1 cellular context compared by ENCODE assay signal in the genomic region with DNA sequence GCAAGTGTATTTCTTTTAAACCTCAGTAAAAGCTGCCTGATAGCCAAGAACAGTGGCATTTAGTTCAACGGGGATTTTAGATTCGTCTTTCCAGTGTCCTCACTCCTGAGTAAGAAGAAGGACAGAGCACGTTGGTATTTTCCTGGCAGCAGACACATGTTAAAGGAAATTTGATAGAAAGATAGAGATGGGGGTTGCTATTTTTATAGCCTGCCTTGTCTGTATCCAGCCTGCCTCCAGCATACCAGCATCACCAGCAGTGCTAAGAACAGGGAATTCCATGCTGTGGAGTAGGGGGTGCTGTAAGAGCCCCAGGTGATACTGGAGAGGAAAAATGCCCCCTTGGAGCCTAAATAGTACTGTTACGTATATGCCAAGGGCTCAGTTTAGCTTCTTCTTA.
TF ChIP-seq lines count a peak whose summit lies in the region.

No MANE protein-coding gene starts in this region.

TF ChIP-seq in HepG2, 621 proteins besides CTCF, POLR2A, EP300 and RAD21:
- TF ChIP-seq NFKBIZ (CRISPR knock-in tag; IDR thresholded peaks at IDR 0.05) (no peak), ARNTL (CRISPR knock-in tag; IDR thresholded peaks at IDR 0.05) (no peak), KMT2A (CRISPR knock-in tag; IDR thresholded peaks at IDR 0.05) (no peak), MAFF (IDR thresholded peaks at IDR 0.05; ENCODE audit: low read depth, low read length) (no peak), SRSF1 (optimal IDR thresholded peaks at IDR 0.05; ENCODE audit: low read depth, low read length) (no peak), ZSCAN12 (CRISPR knock-in tag; IDR thresholded peaks at IDR 0.05) (no peak), POLR2AphosphoS5 (IDR thresholded peaks at IDR 0.05; ENCODE audit: low read depth, low read length) (no peak), ZC3H13 (CRISPR knock-in tag; IDR thresholded peaks at IDR 0.05) (no peak), PTBP1 (IDR thresholded peaks at IDR 0.05; ENCODE audit: low read depth, low read length, poor library complexity, severe bottlenecking) (no peak)
- TF ChIP-seq, protein P1, sequence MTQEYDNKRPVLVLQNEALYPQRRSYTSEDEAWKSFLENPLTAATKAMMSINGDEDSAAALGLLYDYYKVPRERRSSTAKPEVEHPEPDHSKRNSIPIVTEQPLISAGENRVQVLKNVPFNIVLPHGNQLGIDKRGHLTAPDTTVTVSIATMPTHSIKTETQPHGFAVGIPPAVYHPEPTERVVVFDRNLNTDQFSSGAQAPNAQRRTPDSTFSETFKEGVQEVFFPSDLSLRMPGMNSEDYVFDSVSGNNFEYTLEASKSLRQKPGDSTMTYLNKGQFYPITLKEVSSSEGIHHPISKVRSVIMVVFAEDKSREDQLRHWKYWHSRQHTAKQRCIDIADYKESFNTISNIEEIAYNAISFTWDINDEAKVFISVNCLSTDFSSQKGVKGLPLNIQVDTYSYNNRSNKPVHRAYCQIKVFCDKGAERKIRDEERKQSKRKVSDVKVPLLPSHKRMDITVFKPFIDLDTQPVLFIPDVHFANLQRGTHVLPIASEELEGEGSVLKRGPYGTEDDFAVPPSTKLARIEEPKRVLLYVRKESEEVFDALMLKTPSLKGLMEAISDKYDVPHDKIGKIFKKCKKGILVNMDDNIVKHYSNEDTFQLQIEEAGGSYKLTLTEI (CRISPR knock-in tag; conservative IDR thresholded peaks at IDR 0.05) = no peak
- TF ChIP-seq, protein P2, sequence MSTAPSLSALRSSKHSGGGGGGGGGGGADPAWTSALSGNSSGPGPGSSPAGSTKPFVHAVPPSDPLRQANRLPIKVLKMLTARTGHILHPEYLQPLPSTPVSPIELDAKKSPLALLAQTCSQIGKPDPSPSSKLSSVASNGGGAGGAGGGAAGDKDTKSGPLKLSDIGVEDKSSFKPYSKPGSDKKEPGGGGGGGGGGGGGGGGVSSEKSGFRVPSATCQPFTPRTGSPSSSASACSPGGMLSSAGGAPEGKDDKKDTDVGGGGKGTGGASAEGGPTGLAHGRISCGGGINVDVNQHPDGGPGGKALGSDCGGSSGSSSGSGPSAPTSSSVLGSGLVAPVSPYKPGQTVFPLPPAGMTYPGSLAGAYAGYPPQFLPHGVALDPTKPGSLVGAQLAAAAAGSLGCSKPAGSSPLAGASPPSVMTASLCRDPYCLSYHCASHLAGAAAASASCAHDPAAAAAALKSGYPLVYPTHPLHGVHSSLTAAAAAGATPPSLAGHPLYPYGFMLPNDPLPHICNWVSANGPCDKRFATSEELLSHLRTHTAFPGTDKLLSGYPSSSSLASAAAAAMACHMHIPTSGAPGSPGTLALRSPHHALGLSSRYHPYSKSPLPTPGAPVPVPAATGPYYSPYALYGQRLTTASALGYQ (CRISPR knock-in tag; IDR thresholded peaks at IDR 0.05) = no peak
- TF ChIP-seq, protein P3, sequence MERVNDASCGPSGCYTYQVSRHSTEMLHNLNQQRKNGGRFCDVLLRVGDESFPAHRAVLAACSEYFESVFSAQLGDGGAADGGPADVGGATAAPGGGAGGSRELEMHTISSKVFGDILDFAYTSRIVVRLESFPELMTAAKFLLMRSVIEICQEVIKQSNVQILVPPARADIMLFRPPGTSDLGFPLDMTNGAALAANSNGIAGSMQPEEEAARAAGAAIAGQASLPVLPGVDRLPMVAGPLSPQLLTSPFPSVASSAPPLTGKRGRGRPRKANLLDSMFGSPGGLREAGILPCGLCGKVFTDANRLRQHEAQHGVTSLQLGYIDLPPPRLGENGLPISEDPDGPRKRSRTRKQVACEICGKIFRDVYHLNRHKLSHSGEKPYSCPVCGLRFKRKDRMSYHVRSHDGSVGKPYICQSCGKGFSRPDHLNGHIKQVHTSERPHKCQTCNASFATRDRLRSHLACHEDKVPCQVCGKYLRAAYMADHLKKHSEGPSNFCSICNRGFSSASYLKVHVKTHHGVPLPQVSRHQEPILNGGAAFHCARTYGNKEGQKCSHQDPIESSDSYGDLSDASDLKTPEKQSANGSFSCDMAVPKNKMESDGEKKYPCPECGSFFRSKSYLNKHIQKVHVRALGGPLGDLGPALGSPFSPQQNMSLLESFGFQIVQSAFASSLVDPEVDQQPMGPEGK (CRISPR knock-in tag; IDR thresholded peaks at IDR 0.05) = no peak
- TF ChIP-seq, protein P4, sequence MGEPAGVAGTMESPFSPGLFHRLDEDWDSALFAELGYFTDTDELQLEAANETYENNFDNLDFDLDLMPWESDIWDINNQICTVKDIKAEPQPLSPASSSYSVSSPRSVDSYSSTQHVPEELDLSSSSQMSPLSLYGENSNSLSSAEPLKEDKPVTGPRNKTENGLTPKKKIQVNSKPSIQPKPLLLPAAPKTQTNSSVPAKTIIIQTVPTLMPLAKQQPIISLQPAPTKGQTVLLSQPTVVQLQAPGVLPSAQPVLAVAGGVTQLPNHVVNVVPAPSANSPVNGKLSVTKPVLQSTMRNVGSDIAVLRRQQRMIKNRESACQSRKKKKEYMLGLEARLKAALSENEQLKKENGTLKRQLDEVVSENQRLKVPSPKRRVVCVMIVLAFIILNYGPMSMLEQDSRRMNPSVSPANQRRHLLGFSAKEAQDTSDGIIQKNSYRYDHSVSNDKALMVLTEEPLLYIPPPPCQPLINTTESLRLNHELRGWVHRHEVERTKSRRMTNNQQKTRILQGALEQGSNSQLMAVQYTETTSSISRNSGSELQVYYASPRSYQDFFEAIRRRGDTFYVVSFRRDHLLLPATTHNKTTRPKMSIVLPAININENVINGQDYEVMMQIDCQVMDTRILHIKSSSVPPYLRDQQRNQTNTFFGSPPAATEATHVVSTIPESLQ (CRISPR knock-in tag; conservative IDR thresholded peaks at IDR 0.05) = no peak
- TF ChIP-seq, protein P5, sequence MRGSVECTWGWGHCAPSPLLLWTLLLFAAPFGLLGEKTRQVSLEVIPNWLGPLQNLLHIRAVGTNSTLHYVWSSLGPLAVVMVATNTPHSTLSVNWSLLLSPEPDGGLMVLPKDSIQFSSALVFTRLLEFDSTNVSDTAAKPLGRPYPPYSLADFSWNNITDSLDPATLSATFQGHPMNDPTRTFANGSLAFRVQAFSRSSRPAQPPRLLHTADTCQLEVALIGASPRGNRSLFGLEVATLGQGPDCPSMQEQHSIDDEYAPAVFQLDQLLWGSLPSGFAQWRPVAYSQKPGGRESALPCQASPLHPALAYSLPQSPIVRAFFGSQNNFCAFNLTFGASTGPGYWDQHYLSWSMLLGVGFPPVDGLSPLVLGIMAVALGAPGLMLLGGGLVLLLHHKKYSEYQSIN (CRISPR knock-in tag; IDR thresholded peaks at IDR 0.05; ENCODE audit: borderline replicate concordance) = no peak
- TF ChIP-seq, protein P6, sequence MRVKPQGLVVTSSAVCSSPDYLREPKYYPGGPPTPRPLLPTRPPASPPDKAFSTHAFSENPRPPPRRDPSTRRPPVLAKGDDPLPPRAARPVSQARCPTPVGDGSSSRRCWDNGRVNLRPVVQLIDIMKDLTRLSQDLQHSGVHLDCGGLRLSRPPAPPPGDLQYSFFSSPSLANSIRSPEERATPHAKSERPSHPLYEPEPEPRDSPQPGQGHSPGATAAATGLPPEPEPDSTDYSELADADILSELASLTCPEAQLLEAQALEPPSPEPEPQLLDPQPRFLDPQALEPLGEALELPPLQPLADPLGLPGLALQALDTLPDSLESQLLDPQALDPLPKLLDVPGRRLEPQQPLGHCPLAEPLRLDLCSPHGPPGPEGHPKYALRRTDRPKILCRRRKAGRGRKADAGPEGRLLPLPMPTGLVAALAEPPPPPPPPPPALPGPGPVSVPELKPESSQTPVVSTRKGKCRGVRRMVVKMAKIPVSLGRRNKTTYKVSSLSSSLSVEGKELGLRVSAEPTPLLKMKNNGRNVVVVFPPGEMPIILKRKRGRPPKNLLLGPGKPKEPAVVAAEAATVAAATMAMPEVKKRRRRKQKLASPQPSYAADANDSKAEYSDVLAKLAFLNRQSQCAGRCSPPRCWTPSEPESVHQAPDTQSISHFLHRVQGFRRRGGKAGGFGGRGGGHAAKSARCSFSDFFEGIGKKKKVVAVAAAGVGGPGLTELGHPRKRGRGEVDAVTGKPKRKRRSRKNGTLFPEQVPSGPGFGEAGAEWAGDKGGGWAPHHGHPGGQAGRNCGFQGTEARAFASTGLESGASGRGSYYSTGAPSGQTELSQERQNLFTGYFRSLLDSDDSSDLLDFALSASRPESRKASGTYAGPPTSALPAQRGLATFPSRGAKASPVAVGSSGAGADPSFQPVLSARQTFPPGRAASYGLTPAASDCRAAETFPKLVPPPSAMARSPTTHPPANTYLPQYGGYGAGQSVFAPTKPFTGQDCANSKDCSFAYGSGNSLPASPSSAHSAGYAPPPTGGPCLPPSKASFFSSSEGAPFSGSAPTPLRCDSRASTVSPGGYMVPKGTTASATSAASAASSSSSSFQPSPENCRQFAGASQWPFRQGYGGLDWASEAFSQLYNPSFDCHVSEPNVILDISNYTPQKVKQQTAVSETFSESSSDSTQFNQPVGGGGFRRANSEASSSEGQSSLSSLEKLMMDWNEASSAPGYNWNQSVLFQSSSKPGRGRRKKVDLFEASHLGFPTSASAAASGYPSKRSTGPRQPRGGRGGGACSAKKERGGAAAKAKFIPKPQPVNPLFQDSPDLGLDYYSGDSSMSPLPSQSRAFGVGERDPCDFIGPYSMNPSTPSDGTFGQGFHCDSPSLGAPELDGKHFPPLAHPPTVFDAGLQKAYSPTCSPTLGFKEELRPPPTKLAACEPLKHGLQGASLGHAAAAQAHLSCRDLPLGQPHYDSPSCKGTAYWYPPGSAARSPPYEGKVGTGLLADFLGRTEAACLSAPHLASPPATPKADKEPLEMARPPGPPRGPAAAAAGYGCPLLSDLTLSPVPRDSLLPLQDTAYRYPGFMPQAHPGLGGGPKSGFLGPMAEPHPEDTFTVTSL (CRISPR knock-in tag; IDR thresholded peaks at IDR 0.05; ENCODE audit: borderline replicate concordance) = no peak
- TF ChIP-seq, protein P7, sequence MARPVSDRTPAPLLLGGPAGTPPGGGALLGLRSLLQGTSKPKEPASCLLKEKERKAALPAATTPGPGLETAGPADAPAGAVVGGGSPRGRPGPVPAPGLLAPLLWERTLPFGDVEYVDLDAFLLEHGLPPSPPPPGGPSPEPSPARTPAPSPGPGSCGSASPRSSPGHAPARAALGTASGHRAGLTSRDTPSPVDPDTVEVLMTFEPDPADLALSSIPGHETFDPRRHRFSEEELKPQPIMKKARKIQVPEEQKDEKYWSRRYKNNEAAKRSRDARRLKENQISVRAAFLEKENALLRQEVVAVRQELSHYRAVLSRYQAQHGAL (CRISPR knock-in tag; IDR thresholded peaks at IDR 0.05; ENCODE audit: not compliant biosample characterization) = no peak
TF ChIP-seq in HepG2: peak in this region for 0.
